Comparison of ENCODE assay signal across 8 cellular contexts in genomic region chr6:105879902-105880547, GRCh38.
A peak's percentile ranks its signal among the peaks of the same experiment; 100 is the strongest.
DNase-seq lines count a peak whose midpoint lies in the region; ATAC-seq and FAIRE-seq lines count a peak whose summit lies in the region.

No MANE protein-coding gene starts in this region.

- in situ Hi-C loops in ACHN (cut with HindIII; ENCODE audit: low pct_ligation_motif_present, low pct_unique_long_range_greater_than_20kb, low sequenced_read_pairs) = no loop called here

- no peak for FAIRE-seq in HTR-8/SVneo (lab: Jason Lieb, UNC)

- DNase-seq in activated T-cell treated with anti-CD3 and anti-CD28 coated beads, Interleukin-2, amount 50 U/mL, for 48 hours = peak; percentile 55 to 67
- DNase-seq in pons (ENCODE audit: low spot score) (peak; percentile 85), HTR-8/SVneo (ENCODE audit: insufficient read length, low spot score) (no peak), NCI-H226 (no peak), ACHN (no peak), DMS79 (lab: John Stamatoyannopoulos, UW) (no peak)

- ATAC-seq in GM18502 (IDR thresholded peaks at IDR 0.05; ENCODE audit: poor library complexity, unreplicated experiment) = peak; percentile 77
- peak; percentile 47 for ATAC-seq in HG03342 (IDR thresholded peaks at IDR 0.05; ENCODE audit: unreplicated experiment)

Comparison
In these comparisons a context has a peak if more than half of its experiments do, and no peak if none do; other contexts are left out.
1. DNase-seq: peak in activated T-cell treated with anti-CD3 and anti-CD28 coated beads, Interleukin-2, amount 50 U/mL, for 48 hours (2 of 2) and pons (single experiment); none in HTR-8/SVneo (single experiment), NCI-H226 (single experiment), ACHN (single experiment) and DMS79 (single experiment).